ENCODE assay signal across 11 cellular contexts in the genomic region with DNA sequence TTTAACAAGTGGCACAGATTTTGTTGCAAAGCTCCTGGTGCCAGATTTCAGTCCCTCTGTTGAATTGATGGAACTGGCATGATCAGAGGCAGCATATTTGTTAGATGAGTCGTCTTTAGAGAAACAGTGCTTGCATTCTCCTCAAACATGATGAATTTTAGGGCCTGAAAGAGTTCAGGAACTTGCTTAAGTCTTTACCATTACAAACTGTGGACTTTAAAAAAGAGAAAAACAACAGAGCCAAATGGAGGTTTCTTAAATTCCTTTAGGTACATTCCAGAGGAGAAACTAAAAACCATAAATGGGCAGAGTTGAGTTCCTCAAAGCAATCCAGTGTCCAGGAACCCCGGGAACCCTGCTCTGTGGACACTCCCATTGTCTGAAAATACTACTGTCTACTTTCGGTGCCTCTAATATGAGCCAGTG. TPM values are rescaled to one million over a fixed set of nuclear protein-coding genes. Genes with fewer than 3 reads are reported as not detected.
DNase-seq lines count a peak whose midpoint lies in the region; ATAC-seq, FAIRE-seq and TF ChIP-seq lines count a peak whose summit lies in the region.
"Had no signal": no experiment of that assay in that cellular context is flagged by ENCODE, and none has a peak within 500 bp of the region (broad histone marks: within the 10 kb centered on the region; RNA-seq: fewer than 3 reads in every experiment).

No MANE protein-coding gene starts in this region.

- H3K4me3 Mint-ChIP-seq in activated naive CD8-positive, alpha-beta T cell treated with anti-CD3 and anti-CD28 coated beads, Interleukin-2, amount 50 U/mL, for 24 hours: no peak overlapping the region
- H3K4me3 Mint-ChIP-seq: CD14-positive monocyte had no signal

- H3K9me3 Mint-ChIP-seq in activated naive CD8-positive, alpha-beta T cell treated with anti-CD3 and anti-CD28 coated beads, Interleukin-2, amount 50 U/mL, for 24 hours: no peaks in the 10 kb centered on the region
- H3K9me3 Mint-ChIP-seq: CD14-positive monocyte had no signal

- TF ChIP-seq RAD21 in Ishikawa (IDR thresholded peaks at IDR 0.05; ENCODE audit: low read depth): no peak

- peaks cover 12% of the 10 kb centered on the region for H3K36me3 Mint-ChIP-seq in activated naive CD8-positive, alpha-beta T cell treated with anti-CD3 and anti-CD28 coated beads, Interleukin-2, amount 50 U/mL, for 24 hours (ENCODE audit: low read depth)

- no peak; the same call in 1 of the 2 replicates for TF ChIP-seq EP300 in Ishikawa (IDR thresholded peaks at IDR 0.05; ENCODE audit: borderline replicate concordance)

- FAIRE-seq in D721Med (lab: Jason Lieb, UNC): no peak

- H3K27ac Mint-ChIP-seq in activated naive CD8-positive, alpha-beta T cell treated with anti-CD3 and anti-CD28 coated beads, Interleukin-2, amount 50 U/mL, for 24 hours: no peak overlapping the region
- H3K27ac Mint-ChIP-seq: CD14-positive monocyte had no signal

- peak; percentile 66 for DNase-seq in ACHN
- peak; percentile 7 for DNase-seq in cerebellar cortex (ENCODE audit: low spot score)
- peak; percentile 38 for DNase-seq in medulla oblongata (ENCODE audit: extremely low spot score)
- no peak for DNase-seq in activated naive CD8-positive, alpha-beta T cell treated with anti-CD3 and anti-CD28 coated beads, Interleukin-2, amount 50 U/mL, for 24 hours
- DNase-seq in D721Med (ENCODE audit: insufficient read length, low spot score): no peak
- no peak for DNase-seq in stimulated activated naive CD4-positive, alpha-beta T cell treated with Interleukin-2 at 50 U/mL for 16 hours (lab: John Stamatoyannopoulos, UW)
- no peak for DNase-seq in occipital lobe (lab: John Stamatoyannopoulos, UW)
- DNase-seq: activated effector memory CD4-positive, alpha-beta T cell treated with anti-CD3 and anti-CD28 coated beads, Interleukin-2, amount 50 U/mL, for 16 hours; NCI-H1694 treated with DMSO at 0.1 percent for 48 hours had no signal

- in situ Hi-C loops in ACHN (cut with HindIII; ENCODE audit: low pct_ligation_motif_present, low pct_unique_long_range_greater_than_20kb, low sequenced_read_pairs): no loop called here

- ATAC-seq in activated naive CD8-positive, alpha-beta T cell treated with anti-CD3 and anti-CD28 coated beads, Interleukin-2, amount 50 U/mL, for 24 hours: no peak

- peaks cover 12% of the 10 kb centered on the region for H3K4me1 Mint-ChIP-seq in activated naive CD8-positive, alpha-beta T cell treated with anti-CD3 and anti-CD28 coated beads, Interleukin-2, amount 50 U/mL, for 24 hours

- H3K27me3 Mint-ChIP-seq in activated naive CD8-positive, alpha-beta T cell treated with anti-CD3 and anti-CD28 coated beads, Interleukin-2, amount 50 U/mL, for 24 hours: peaks cover 2% of the 10 kb centered on the region

- TF ChIP-seq CTCF in D721Med (IDR thresholded peaks at IDR 0.05; ENCODE audit: insufficient read depth, missing control alignments): no peak

TF ChIP-seq in Ishikawa, 13 proteins besides CTCF, POLR2A, EP300 and RAD21:
- TF ChIP-seq CREB1 (IDR thresholded peaks at IDR 0.05; ENCODE audit: low read depth) (no peak), TEAD4 (IDR thresholded peaks at IDR 0.05) (peak; percentile 39)

RNA-seq across cellular contexts. Expression of a gene that starts 2.5 kb away (rescaled TPM):
- 21.5 TPM for total RNA-seq in occipital lobe

RNA-seq across cellular contexts. Expression of a gene that starts 2.6 kb away (rescaled TPM):
- 16.8 TPM for total RNA-seq in occipital lobe

Comparison
In these comparisons a context has a peak if more than half of its experiments do, and no peak if none do; other contexts are left out.
1. DNase-seq: peak in ACHN (single experiment), cerebellar cortex (single experiment) and medulla oblongata (single experiment); none in activated naive CD8-positive, alpha-beta T cell treated with anti-CD3 and anti-CD28 coated beads, Interleukin-2, amount 50 U/mL, for 24 hours (single experiment), D721Med (single experiment), stimulated activated naive CD4-positive, alpha-beta T cell treated with Interleukin-2 at 50 U/mL for 16 hours (single experiment) and occipital lobe (single experiment).